ENCODE assay signal across 14 cellular contexts in genomic region chr2:61758991-61759390, GRCh38.
DNase-seq lines count a peak whose midpoint lies in the region; ATAC-seq and TF ChIP-seq lines count a peak whose summit lies in the region.
"Had no signal": no experiment of that assay in that cellular context is flagged by ENCODE, and none has a peak within 500 bp of the region (broad histone marks: within the 10 kb centered on the region; RNA-seq: fewer than 3 reads in every experiment).

No MANE protein-coding gene starts in this region.

- in situ Hi-C loops in gastrocnemius medialis (cut with MboI; ENCODE audit: low sequenced_read_pairs in 4 of 4): loop anchor here in 3 of 4 donors (25.0 kb wide), 2 partner anchors 97 to 222 kb away; partner anchors contain the start of gene XPO1 (in 2 of the 3)

- H3K27ac ChIP-seq in gastrocnemius medialis: peak overlapping the region; percentile 52 to 75 (median 68)
- H3K27ac ChIP-seq: left ventricle myocardium inferior, thyroid gland had no signal

- H3K9me3 ChIP-seq in gastrocnemius medialis: no peaks in the 10 kb centered on the region
- H3K9me3 ChIP-seq: thyroid gland had no signal

- peaks cover 13 to 22% of the 10 kb centered on the region in 2 donors for H3K4me1 ChIP-seq in gastrocnemius medialis

- H3K27me3 ChIP-seq in gastrocnemius medialis: no peaks in the 10 kb centered on the region
- H3K27me3 ChIP-seq: thyroid gland had no signal

- peak; percentile 64 for DNase-seq in GM04504 (ENCODE audit: low read depth)
- DNase-seq in NCI-H226: peak; percentile 47
- peak; percentile 56 for DNase-seq in epithelial cell of esophagus (ENCODE audit: low read depth)
- DNase-seq in gastrocnemius medialis: no peak
- DNase-seq in activated CD4-positive, alpha-beta T cell treated with anti-CD3 and anti-CD28 coated beads, Interleukin-2, amount 50 U/mL, for 48 hours: no peak
- DNase-seq: activated CD4-positive, CD25-positive, alpha-beta regulatory T cell; hippocampal formation; KBM-7; left ventricle myocardium inferior; NCI-H2081 treated with DMSO at 0.1 percent for 48 hours; NK-92 treated with Interleukin-12 subunit alpha and Interleukin-12 subunit beta, amount 100 ng/mL, for 24 hours; thyroid gland had no signal

- no peak overlapping the region for H3K4me3 ChIP-seq in epithelial cell of esophagus (ENCODE audit: low read length)
- no peak overlapping the region for H3K4me3 ChIP-seq in gastrocnemius medialis
- H3K4me3 ChIP-seq: left ventricle myocardium inferior, thyroid gland had no signal

- TF ChIP-seq CTCF in epithelial cell of esophagus (IDR thresholded peaks at IDR 0.05; ENCODE audit: insufficient read depth, low read depth, low read length, missing control alignments) (no peak), gastrocnemius medialis (IDR thresholded peaks at IDR 0.05 in 4 of 5, conservative IDR thresholded peaks at IDR 0.05 in 1 of 5) (no peak)

- no peak for TF ChIP-seq POLR2A in gastrocnemius medialis (IDR thresholded peaks at IDR 0.05)

- H3K36me3 ChIP-seq in gastrocnemius medialis: no peaks in the 10 kb centered on the region
- H3K36me3 ChIP-seq: left ventricle myocardium inferior, thyroid gland had no signal

- intact Hi-C loops in gastrocnemius medialis (cut with DNase I; ENCODE audit: low total_unique reads): no loop called here

- no peak for ATAC-seq in gastrocnemius medialis
- no peak for ATAC-seq in GM19351 (IDR thresholded peaks at IDR 0.05; ENCODE audit: unreplicated experiment)
- ATAC-seq in GM21576 (IDR thresholded peaks at IDR 0.05; ENCODE audit: unreplicated experiment): no peak

Comparison
In these comparisons a context has a peak if more than half of its experiments do, and no peak if none do; other contexts are left out.
1. DNase-seq: peak in GM04504 (single experiment), NCI-H226 (single experiment) and epithelial cell of esophagus (single experiment); none in gastrocnemius medialis (0 of 2) and activated CD4-positive, alpha-beta T cell treated with anti-CD3 and anti-CD28 coated beads, Interleukin-2, amount 50 U/mL, for 48 hours (0 of 2).